In the genomic region with DNA sequence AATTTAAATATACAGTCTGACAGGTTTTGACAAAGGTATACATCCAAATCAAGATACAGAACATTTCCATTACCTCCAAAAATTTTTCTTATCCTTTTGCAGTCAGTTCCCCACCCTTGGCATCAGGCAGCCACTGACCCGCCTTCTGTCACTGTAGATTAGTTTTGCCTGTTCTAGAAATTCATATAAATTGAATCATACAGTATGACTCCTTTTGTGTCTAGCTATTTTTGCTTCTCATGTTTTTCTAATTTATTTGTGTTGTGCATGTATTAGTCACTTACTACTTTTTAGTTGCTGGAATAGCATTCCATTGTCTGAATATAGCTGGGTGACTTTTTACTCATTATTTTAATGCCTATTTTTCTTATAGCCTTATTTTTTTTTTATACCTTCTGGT, we compare ENCODE assay signal across 21 cellular contexts. TPM values are rescaled to one million over a fixed set of nuclear protein-coding genes. Genes with fewer than 3 reads are reported as not detected.
DNase-seq lines count a peak whose midpoint lies in the region; ATAC-seq and TF ChIP-seq lines count a peak whose summit lies in the region.
"Had no signal": no experiment of that assay in that cellular context is flagged by ENCODE, and none has a peak within 500 bp of the region (broad histone marks: within the 10 kb centered on the region; RNA-seq: fewer than 3 reads in every experiment).

No MANE protein-coding gene starts in this region.

- no peaks in the 10 kb centered on the region for H3K9me2 ChIP-seq in PC-3 (replicated peaks; ENCODE audit: low read length)

- no peak for DNase-seq in activated naive CD8-positive, alpha-beta T cell treated with anti-CD3 and anti-CD28 coated beads, Interleukin-2, amount 10 ng/mL, durations not matched to agents 7 days and 5 days
- no peak for DNase-seq in activated naive CD8-positive, alpha-beta T cell treated with anti-CD3 and anti-CD28 coated beads for 36 hours
- DNase-seq in PC-3 (peak; percentile 62), epithelial cell of prostate (ENCODE audit: low read depth, low spot score) (no peak), osteoblast (ENCODE audit: insufficient read length, low spot score, missing footprints) (peak; percentile 82), KG1 (lab: John Stamatoyannopoulos, UW) (no peak), NCI-H1436 (lab: John Stamatoyannopoulos, UW) (no peak)
- DNase-seq: activated CD4-positive, alpha-beta T cell treated with anti-CD3 and anti-CD28 coated beads for 1 hour; activated naive CD4-positive, alpha-beta T cell treated with anti-CD3 and anti-CD28 coated beads, Interleukin-2, amount 10 ng/mL, durations not matched to agents 7 days and 5 days; activated T-cell treated with anti-CD3 and anti-CD28 coated beads, Interleukin-2, amount 50 U/mL, for 48 hours; lower lobe of right lung; NCI-H1930; NCI-H2227 treated with DMSO at 0.1 percent for 48 hours; SW 1271; upper lobe of left lung had no signal

- no peak for TF ChIP-seq CTCF in PC-3 (conservative IDR thresholded peaks at IDR 0.05; ENCODE audit: low read depth, low read length)
- TF ChIP-seq CTCF in osteoblast (IDR thresholded peaks at IDR 0.05; ENCODE audit: extremely low read depth, low read depth, low read length) = no peak

- peak overlapping the region; percentile 17 for H3K27ac Mint-ChIP-seq in activated naive CD8-positive, alpha-beta T cell treated with anti-CD3 and anti-CD28 coated beads, Interleukin-2, amount 10 ng/mL, durations not matched to agents 7 days and 5 days
- no peak overlapping the region for H3K27ac Mint-ChIP-seq in activated naive CD8-positive, alpha-beta T cell treated with anti-CD3 and anti-CD28 coated beads for 36 hours
- H3K27ac Mint-ChIP-seq: activated naive CD4-positive, alpha-beta T cell treated with anti-CD3 and anti-CD28 coated beads, Interleukin-2, amount 10 ng/mL, durations not matched to agents 7 days and 5 days; neural progenitor cell had no signal

- peaks cover 58% of the 10 kb centered on the region for H3K36me3 ChIP-seq in PC-3 (ENCODE audit: low read depth, low read length)
- H3K36me3 ChIP-seq in osteoblast (ENCODE audit: insufficient read depth, low read length) = peaks cover 52% of the 10 kb centered on the region

- no peaks in the 10 kb centered on the region for H3K27me3 ChIP-seq in PC-3 (ENCODE audit: low read length)
- H3K27me3 ChIP-seq in osteoblast (ENCODE audit: insufficient read depth, low read length) = no peaks in the 10 kb centered on the region
- H3K27me3 ChIP-seq: BLaER1 treated with 17β-estradiol and CSF1 and Interleukin-3, amounts not matched to agents 10 nM and 100 nM; hepatocyte; neural progenitor cell; upper lobe of left lung had no signal

- CTCF ChIA-PET in PC-3 (lab: Charles Lee) = interaction anchor here (0.6 kb wide), 1 partner anchor 232 kb away, joined by 3 read pairs; no protein-coding TSS in a partner anchor

- intact Hi-C loops in PC-3 (cut with micrococcal nuclease) = no loop called here

- peak overlapping the region; percentile 11; the same call in 1 of the 2 replicates for H3K4me2 ChIP-seq in PC-3 (ENCODE audit: low read length)
- peak overlapping the region; percentile 8 for H3K4me2 ChIP-seq in osteoblast (ENCODE audit: insufficient read depth, low read length)
- H3K4me2 ChIP-seq: hepatocyte, neural progenitor cell had no signal

- H3K9ac ChIP-seq in PC-3 (ENCODE audit: low read length) = no peak overlapping the region
- H3K9ac ChIP-seq: BLaER1 treated with 17β-estradiol and CSF1 and Interleukin-3, amounts not matched to agents 10 nM and 100 nM; neural progenitor cell had no signal

- peaks cover 22% of the 10 kb centered on the region for H3K36me3 Mint-ChIP-seq in activated naive CD8-positive, alpha-beta T cell treated with anti-CD3 and anti-CD28 coated beads, Interleukin-2, amount 10 ng/mL, durations not matched to agents 7 days and 5 days
- H3K36me3 Mint-ChIP-seq in activated naive CD8-positive, alpha-beta T cell treated with anti-CD3 and anti-CD28 coated beads for 36 hours = peaks cover 52% of the 10 kb centered on the region

- H3K4me1 Mint-ChIP-seq in activated naive CD8-positive, alpha-beta T cell treated with anti-CD3 and anti-CD28 coated beads, Interleukin-2, amount 10 ng/mL, durations not matched to agents 7 days and 5 days = peaks cover 34% of the 10 kb centered on the region
- peaks cover 55% of the 10 kb centered on the region for H3K4me1 Mint-ChIP-seq in activated naive CD8-positive, alpha-beta T cell treated with anti-CD3 and anti-CD28 coated beads for 36 hours

- no peaks in the 10 kb centered on the region for H3K9me3 Mint-ChIP-seq in activated naive CD8-positive, alpha-beta T cell treated with anti-CD3 and anti-CD28 coated beads, Interleukin-2, amount 10 ng/mL, durations not matched to agents 7 days and 5 days
- no peaks in the 10 kb centered on the region for H3K9me3 Mint-ChIP-seq in activated naive CD8-positive, alpha-beta T cell treated with anti-CD3 and anti-CD28 coated beads for 36 hours
- H3K9me3 Mint-ChIP-seq: activated naive CD4-positive, alpha-beta T cell treated with anti-CD3 and anti-CD28 coated beads, Interleukin-2, amount 10 ng/mL, durations not matched to agents 7 days and 5 days; neural progenitor cell had no signal

- H3K4me1 ChIP-seq in PC-3 (ENCODE audit: insufficient read depth, low read length) (peaks cover 40% of the 10 kb centered on the region), osteoblast (ENCODE audit: insufficient read depth, low read length) (peaks cover 56% of the 10 kb centered on the region)
- H3K4me1 ChIP-seq: neural progenitor cell had no signal

- H3K79me2 ChIP-seq in PC-3 (ENCODE audit: low read length) (peaks cover 43% of the 10 kb centered on the region), osteoblast (ENCODE audit: insufficient read depth, low read length) (peaks cover 34% of the 10 kb centered on the region)

- no TSS peak for BruUV-seq in PC-3 (replicated peaks; lab: Mats Ljungman, UMichigan)

- H3K9me3 ChIP-seq in PC-3 (ENCODE audit: low read length) (no peaks in the 10 kb centered on the region), osteoblast (ENCODE audit: low read depth, low read length) (no peaks in the 10 kb centered on the region)
- H3K9me3 ChIP-seq: BLaER1 treated with 17β-estradiol and CSF1 and Interleukin-3, amounts not matched to agents 10 nM and 100 nM; lower lobe of right lung; upper lobe of left lung had no signal

- H3K27ac ChIP-seq in PC-3 (ENCODE audit: low read length) = no peak overlapping the region
- peak overlapping the region; percentile 99 for H3K27ac ChIP-seq in epithelial cell of prostate
- peak overlapping the region; percentile 58 for H3K27ac ChIP-seq in osteoblast (ENCODE audit: low read depth, low read length)
- H3K27ac ChIP-seq: BLaER1 treated with 17β-estradiol and CSF1 and Interleukin-3, amounts not matched to agents 10 nM and 100 nM; hepatocyte; lower lobe of right lung; neural progenitor cell; upper lobe of left lung had no signal

- POLR2A ChIA-PET in activated naive CD8-positive, alpha-beta T cell treated with anti-CD3 and anti-CD28 coated beads, Interleukin-2, amount 10 ng/mL, durations not matched to agents 7 days and 5 days (lab: Charles Lee) = no interaction called here
- POLR2A ChIA-PET in PC-3 (lab: Charles Lee; ENCODE audit: unreplicated experiment) = no interaction called here

- H2AFZ ChIP-seq in PC-3 (ENCODE audit: low read length) (no peak overlapping the region), osteoblast (ENCODE audit: low read length) (no peak overlapping the region)
- H2AFZ ChIP-seq: hepatocyte, neural progenitor cell had no signal

- H3K4me3 ChIP-seq in PC-3 (ENCODE audit: low read length) = no peak overlapping the region
- H3K4me3 ChIP-seq in osteoblast (ENCODE audit: insufficient read depth, low read length) = no peak overlapping the region
- H3K4me3 ChIP-seq: BLaER1 treated with 17β-estradiol and CSF1 and Interleukin-3, amounts not matched to agents 10 nM and 100 nM; hepatocyte; K562; lower lobe of right lung; neural progenitor cell; upper lobe of left lung had no signal

- no peaks in the 10 kb centered on the region for H3F3A ChIP-seq in PC-3 (ENCODE audit: low read length, unreplicated experiment)

- no peak for ATAC-seq in activated naive CD8-positive, alpha-beta T cell treated with anti-CD3 and anti-CD28 coated beads, Interleukin-2, amount 10 ng/mL, durations not matched to agents 7 days and 5 days (ENCODE audit: low read depth)
- peak; percentile 53 for ATAC-seq in PC-3
- no peak for ATAC-seq in HG02852 (IDR thresholded peaks at IDR 0.05; ENCODE audit: unreplicated experiment)
- ATAC-seq: K562, lower lobe of right lung, Right ventricle myocardium inferior had no signal

- H4K20me1 ChIP-seq in PC-3 (ENCODE audit: low read length) = no peaks in the 10 kb centered on the region
- H4K20me1 ChIP-seq in osteoblast (ENCODE audit: insufficient read depth, low read length) = no peaks in the 10 kb centered on the region

- H3K27me3 Mint-ChIP-seq in activated naive CD8-positive, alpha-beta T cell treated with anti-CD3 and anti-CD28 coated beads, Interleukin-2, amount 10 ng/mL, durations not matched to agents 7 days and 5 days = no peaks in the 10 kb centered on the region
- H3K27me3 Mint-ChIP-seq in activated naive CD8-positive, alpha-beta T cell treated with anti-CD3 and anti-CD28 coated beads for 36 hours = no peaks in the 10 kb centered on the region
- H3K27me3 Mint-ChIP-seq: activated naive CD4-positive, alpha-beta T cell treated with anti-CD3 and anti-CD28 coated beads, Interleukin-2, amount 10 ng/mL, durations not matched to agents 7 days and 5 days had no signal

- no peak overlapping the region for H3K4me3 Mint-ChIP-seq in activated naive CD8-positive, alpha-beta T cell treated with anti-CD3 and anti-CD28 coated beads, Interleukin-2, amount 10 ng/mL, durations not matched to agents 7 days and 5 days
- no peak overlapping the region for H3K4me3 Mint-ChIP-seq in activated naive CD8-positive, alpha-beta T cell treated with anti-CD3 and anti-CD28 coated beads for 36 hours
- H3K4me3 Mint-ChIP-seq: activated naive CD4-positive, alpha-beta T cell treated with anti-CD3 and anti-CD28 coated beads, Interleukin-2, amount 10 ng/mL, durations not matched to agents 7 days and 5 days; neural progenitor cell had no signal

RNA-seq across cellular contexts. Expression of a gene that starts 3.8 kb away (rescaled TPM):
- total RNA-seq in activated naive CD8-positive, alpha-beta T cell treated with anti-CD3 and anti-CD28 coated beads, Interleukin-2, amount 10 ng/mL, durations not matched to agents 7 days and 5 days = 1 to 10 TPM; 7.5 to 7.7 TPM
- total RNA-seq in activated naive CD8-positive, alpha-beta T cell treated with anti-CD3 and anti-CD28 coated beads for 36 hours = 10 to 100 TPM; 12.2 to 12.5 TPM
- total RNA-seq in PC-3 (2014; rRNA removed) (14.3 and 15.3 TPM in 2 replicates), osteoblast (22.1 and 24.5 TPM in 2 replicates)

RNA-seq across cellular contexts. Expression of a gene that starts 25.7 kb away (rescaled TPM):
- total RNA-seq in activated naive CD8-positive, alpha-beta T cell treated with anti-CD3 and anti-CD28 coated beads, Interleukin-2, amount 10 ng/mL, durations not matched to agents 7 days and 5 days = 1 to 10 TPM; 1.7 to 2.0 TPM
- 1 to 10 TPM; 2.1 to 2.4 TPM for total RNA-seq in activated naive CD8-positive, alpha-beta T cell treated with anti-CD3 and anti-CD28 coated beads for 36 hours
- total RNA-seq in PC-3 (2014; rRNA removed) = 61.6 and 65.7 TPM in 2 replicates
- under 0.01 and 0.72 TPM in 2 replicates for total RNA-seq in osteoblast

RNA-seq across cellular contexts. Expression of a gene that starts 47.3 kb away (rescaled TPM):
- 1 to 10 TPM; 2.2 to 2.8 TPM for total RNA-seq in activated naive CD8-positive, alpha-beta T cell treated with anti-CD3 and anti-CD28 coated beads, Interleukin-2, amount 10 ng/mL, durations not matched to agents 7 days and 5 days
- total RNA-seq in activated naive CD8-positive, alpha-beta T cell treated with anti-CD3 and anti-CD28 coated beads for 36 hours = 1 to 10 TPM; 1.5 to 1.7 TPM
- total RNA-seq in PC-3 (2014; rRNA removed) (5.7 and 6.7 TPM in 2 replicates), osteoblast (2.5 and 3.5 TPM in 2 replicates)

Comparison
In these comparisons a context has a peak if more than half of its experiments do, and no peak if none do; other contexts are left out.
1. DNase-seq: peak in PC-3 (single experiment) and osteoblast (single experiment); none in activated naive CD8-positive, alpha-beta T cell treated with anti-CD3 and anti-CD28 coated beads, Interleukin-2, amount 10 ng/mL, durations not matched to agents 7 days and 5 days (single experiment), activated naive CD8-positive, alpha-beta T cell treated with anti-CD3 and anti-CD28 coated beads for 36 hours (single experiment), epithelial cell of prostate (single experiment), KG1 (single experiment) and NCI-H1436 (single experiment).
2. RNA of a gene that starts 25.7 kb away (total RNA-seq): 61.6 to 65.7 TPM in PC-3; 2.1 to 2.4 TPM in activated naive CD8-positive, alpha-beta T cell treated with anti-CD3 and anti-CD28 coated beads for 36 hours, 1.7 to 2.0 TPM in activated naive CD8-positive, alpha-beta T cell treated with anti-CD3 and anti-CD28 coated beads, Interleukin-2, amount 10 ng/mL, durations not matched to agents 7 days and 5 days and under 0.01 to 0.72 TPM in osteoblast; every median in the first group is over 10 times any median in the second.